19 cellular contexts compared by ENCODE assay signal in genomic region chr14:81412779-81413178, GRCh38. TPM values are rescaled to one million over a fixed set of nuclear protein-coding genes. Genes with fewer than 3 reads are reported as not detected.
"Had no signal": no experiment of that assay in that cellular context is flagged by ENCODE, and none has a peak within 500 bp of the region (broad histone marks: within the 10 kb centered on the region; RNA-seq: fewer than 3 reads in every experiment).

No MANE protein-coding gene starts in this region.

- DNase-seq: colonic mucosa; dermis blood vessel endothelial cell; foreskin keratinocyte; head of caudate nucleus; hippocampal formation; left ventricle myocardium inferior; lower lobe of right lung; nephron progenitor cell; posterior cingulate gyrus; small intestine; stimulated activated CD4-positive, alpha-beta T cell treated with anti-CD3 and anti-CD28 coated beads, Interleukin-12 subunit alpha, Interleukin-12 subunit beta, amount 100 ng/mL, for 4 hours; stimulated activated naive CD4-positive, alpha-beta T cell; stomach; substantia nigra; trophoblast cell had no signal

- H3K36me3 ChIP-seq: colonic mucosa, left ventricle myocardium inferior, lower lobe of right lung, right atrium auricular region, stomach, thoracic aorta had no signal

- H3K4me1 ChIP-seq: colonic mucosa, left ventricle myocardium inferior, right atrium auricular region, stomach had no signal

- H3K27me3 ChIP-seq: colonic mucosa, foreskin keratinocyte, right atrium auricular region, stomach had no signal

- H3K9me3 ChIP-seq: colonic mucosa, left ventricle myocardium inferior, lower lobe of right lung, right atrium auricular region, stomach, thoracic aorta had no signal

- H3K4me3 ChIP-seq: colonic mucosa, left ventricle myocardium inferior, lower lobe of right lung, right atrium auricular region, stomach, thoracic aorta had no signal

- H3K27ac ChIP-seq: colonic mucosa, foreskin keratinocyte, left ventricle myocardium inferior, lower lobe of right lung, right atrium auricular region, stomach, thoracic aorta had no signal

- ATAC-seq: foreskin keratinocyte, lower lobe of right lung had no signal

RNA-seq across cellular contexts. Expression of gene STON2, which starts 12.7 kb away (rescaled TPM):
- total RNA-seq: endothelial cell of umbilical vein, osteocyte had no signal
